In genomic region chr17:67608691-67609090, GRCh38 we compare ENCODE assay signal across 1 cellular context.
A peak's percentile ranks its signal among the peaks of the same experiment; 100 is the strongest.
TF ChIP-seq lines count a peak whose summit lies in the region.

No MANE protein-coding gene starts in this region.

TF ChIP-seq in SK-N-SH treated with all-trans-retinoic acid at 6 μM for 48 hours, 23 proteins besides CTCF, POLR2A, EP300 and RAD21 (continued from another document):
- TF ChIP-seq, protein P1, sequence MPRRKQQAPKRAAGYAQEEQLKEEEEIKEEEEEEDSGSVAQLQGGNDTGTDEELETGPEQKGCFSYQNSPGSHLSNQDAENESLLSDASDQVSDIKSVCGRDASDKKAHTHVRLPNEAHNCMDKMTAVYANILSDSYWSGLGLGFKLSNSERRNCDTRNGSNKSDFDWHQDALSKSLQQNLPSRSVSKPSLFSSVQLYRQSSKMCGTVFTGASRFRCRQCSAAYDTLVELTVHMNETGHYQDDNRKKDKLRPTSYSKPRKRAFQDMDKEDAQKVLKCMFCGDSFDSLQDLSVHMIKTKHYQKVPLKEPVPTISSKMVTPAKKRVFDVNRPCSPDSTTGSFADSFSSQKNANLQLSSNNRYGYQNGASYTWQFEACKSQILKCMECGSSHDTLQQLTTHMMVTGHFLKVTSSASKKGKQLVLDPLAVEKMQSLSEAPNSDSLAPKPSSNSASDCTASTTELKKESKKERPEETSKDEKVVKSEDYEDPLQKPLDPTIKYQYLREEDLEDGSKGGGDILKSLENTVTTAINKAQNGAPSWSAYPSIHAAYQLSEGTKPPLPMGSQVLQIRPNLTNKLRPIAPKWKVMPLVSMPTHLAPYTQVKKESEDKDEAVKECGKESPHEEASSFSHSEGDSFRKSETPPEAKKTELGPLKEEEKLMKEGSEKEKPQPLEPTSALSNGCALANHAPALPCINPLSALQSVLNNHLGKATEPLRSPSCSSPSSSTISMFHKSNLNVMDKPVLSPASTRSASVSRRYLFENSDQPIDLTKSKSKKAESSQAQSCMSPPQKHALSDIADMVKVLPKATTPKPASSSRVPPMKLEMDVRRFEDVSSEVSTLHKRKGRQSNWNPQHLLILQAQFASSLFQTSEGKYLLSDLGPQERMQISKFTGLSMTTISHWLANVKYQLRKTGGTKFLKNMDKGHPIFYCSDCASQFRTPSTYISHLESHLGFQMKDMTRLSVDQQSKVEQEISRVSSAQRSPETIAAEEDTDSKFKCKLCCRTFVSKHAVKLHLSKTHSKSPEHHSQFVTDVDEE (CRISPR knock-in tag; IDR thresholded peaks at IDR 0.05): no peak
- TF ChIP-seq BACH2 (CRISPR knock-in tag; IDR thresholded peaks at IDR 0.05; ENCODE audit: borderline replicate concordance): no peak
- peak; percentile 38; the same call in 1 of the 2 replicates for TF ChIP-seq ESRRG (CRISPR knock-in tag; IDR thresholded peaks at IDR 0.05)
- TF ChIP-seq, protein P2, sequence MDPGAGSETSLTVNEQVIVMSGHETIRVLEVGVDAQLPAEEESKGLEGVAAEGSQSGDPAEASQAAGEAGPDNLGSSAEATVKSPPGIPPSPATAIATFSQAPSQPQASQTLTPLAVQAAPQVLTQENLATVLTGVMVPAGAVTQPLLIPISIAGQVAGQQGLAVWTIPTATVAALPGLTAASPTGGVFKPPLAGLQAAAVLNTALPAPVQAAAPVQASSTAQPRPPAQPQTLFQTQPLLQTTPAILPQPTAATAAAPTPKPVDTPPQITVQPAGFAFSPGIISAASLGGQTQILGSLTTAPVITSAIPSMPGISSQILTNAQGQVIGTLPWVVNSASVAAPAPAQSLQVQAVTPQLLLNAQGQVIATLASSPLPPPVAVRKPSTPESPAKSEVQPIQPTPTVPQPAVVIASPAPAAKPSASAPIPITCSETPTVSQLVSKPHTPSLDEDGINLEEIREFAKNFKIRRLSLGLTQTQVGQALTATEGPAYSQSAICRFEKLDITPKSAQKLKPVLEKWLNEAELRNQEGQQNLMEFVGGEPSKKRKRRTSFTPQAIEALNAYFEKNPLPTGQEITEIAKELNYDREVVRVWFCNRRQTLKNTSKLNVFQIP (CRISPR knock-in tag; IDR thresholded peaks at IDR 0.05; ENCODE audit: borderline replicate concordance, low read depth): 0 out of 2 replicates have a peak, but pooled peaks have one; percentile 35
- no peak for TF ChIP-seq ZFP3 (CRISPR knock-in tag; IDR thresholded peaks at IDR 0.05)
- 0 out of 2 replicates have a peak, but pooled peaks have one; percentile 24 for TF ChIP-seq ZNF8 (CRISPR knock-in tag; IDR thresholded peaks at IDR 0.05)
- TF ChIP-seq PATZ1 (CRISPR knock-in tag; IDR thresholded peaks at IDR 0.05; ENCODE audit: borderline replicate concordance): peak; percentile 65; the same call in 1 of the 2 replicates
- peak; percentile 84; the same call in 1 of the 2 replicates for TF ChIP-seq TCF4 (CRISPR knock-in tag; IDR thresholded peaks at IDR 0.05; ENCODE audit: borderline replicate concordance)
- no peak for TF ChIP-seq OSR1 (CRISPR knock-in tag; IDR thresholded peaks at IDR 0.05)
- no peak for TF ChIP-seq SNAI2 (CRISPR knock-in tag; IDR thresholded peaks at IDR 0.05)
- no peak for TF ChIP-seq ZFP30 (CRISPR knock-in tag; IDR thresholded peaks at IDR 0.05)
- peak; percentile 77; the same call in 1 of the 2 replicates for TF ChIP-seq CREB5 (CRISPR knock-in tag; IDR thresholded peaks at IDR 0.05; ENCODE audit: low read depth)
